ENCODE assay signal across 20 cellular contexts in the genomic region with DNA sequence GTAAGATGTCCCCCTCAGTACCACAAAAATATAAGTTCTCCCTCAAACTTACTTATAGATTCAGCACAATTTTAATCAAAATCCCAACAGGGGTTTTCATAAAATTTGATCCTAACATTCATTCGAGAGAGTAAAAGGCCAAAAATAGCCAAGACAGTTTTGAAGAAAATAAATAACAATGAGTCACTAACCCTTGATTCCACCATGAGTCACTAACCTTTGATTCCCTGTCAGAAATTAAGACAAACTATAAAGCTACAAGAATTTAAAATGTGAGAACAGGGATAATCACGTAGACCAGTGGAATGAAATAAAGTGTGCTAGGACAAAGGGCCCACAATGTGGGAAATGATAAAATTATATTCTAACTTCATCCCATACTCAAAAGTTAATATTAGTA.
DNase-seq lines count a peak whose midpoint lies in the region; ATAC-seq and TF ChIP-seq lines count a peak whose summit lies in the region.
"Had no signal": no experiment of that assay in that cellular context is flagged by ENCODE, and none has a peak within 500 bp of the region (broad histone marks: within the 10 kb centered on the region; RNA-seq: fewer than 3 reads in every experiment).

No MANE protein-coding gene starts in this region.

- H3K9me3 Mint-ChIP-seq in neural progenitor cell = no peaks in the 10 kb centered on the region

- H3K79me2 ChIP-seq in GM23248 (ENCODE audit: insufficient read depth) (no peaks in the 10 kb centered on the region), fibroblast of lung (ENCODE audit: control insufficient read depth, insufficient read depth, low read length) (no peaks in the 10 kb centered on the region), neural progenitor cell (ENCODE audit: low read depth) (no peaks in the 10 kb centered on the region)

- H3K36me3 ChIP-seq in GM23248 (ENCODE audit: low read depth) (no peaks in the 10 kb centered on the region), fibroblast of lung (ENCODE audit: control insufficient read depth, insufficient read depth, low read length) (no peaks in the 10 kb centered on the region), skeletal muscle satellite cell (ENCODE audit: insufficient read depth, low read length) (no peaks in the 10 kb centered on the region), neural progenitor cell (no peaks in the 10 kb centered on the region)
- H3K36me3 ChIP-seq: gastrocnemius medialis, pancreas, thyroid gland had no signal

- H3K4me2 ChIP-seq in GM23248 (ENCODE audit: unreplicated experiment) = no peak overlapping the region
- no peak overlapping the region for H3K4me2 ChIP-seq in fibroblast of lung (ENCODE audit: extremely low read depth, insufficient read depth, low read length)
- H3K4me2 ChIP-seq in skeletal muscle satellite cell (ENCODE audit: low read length) = peak overlapping the region; percentile 21
- H3K4me2 ChIP-seq in neural progenitor cell = no peak overlapping the region

- no peak for ATAC-seq in left lobe of liver
- ATAC-seq in HG02798 (IDR thresholded peaks at IDR 0.05; ENCODE audit: poor library complexity, unreplicated experiment) = no peak
- ATAC-seq: gastrocnemius medialis, pancreas had no signal

- TF ChIP-seq CTCF in fibroblast of lung (conservative IDR thresholded peaks at IDR 0.05 in 1 of 2, IDR thresholded peaks at IDR 0.05 in 1 of 2; ENCODE audit: low read depth in 1 of 2, low read length in 2 of 2) (no peak), neural progenitor cell (IDR thresholded peaks at IDR 0.05) (no peak)

- no peaks in the 10 kb centered on the region for H3K27me3 ChIP-seq in GM23248 (replicated peaks; ENCODE audit: insufficient read depth)
- H3K27me3 ChIP-seq in fibroblast of lung (ENCODE audit: control insufficient read depth, insufficient read depth, low read length) = no peaks in the 10 kb centered on the region
- no peaks in the 10 kb centered on the region for H3K27me3 ChIP-seq in skeletal muscle satellite cell (ENCODE audit: control insufficient read depth, insufficient read depth, low read length)
- no peaks in the 10 kb centered on the region for H3K27me3 ChIP-seq in neural progenitor cell
- H3K27me3 ChIP-seq: gastrocnemius medialis, pancreas, thyroid gland had no signal

- H3K27ac ChIP-seq in GM23248 (no peak overlapping the region), fibroblast of lung (ENCODE audit: insufficient read depth, low read length) (no peak overlapping the region), neural progenitor cell (no peak overlapping the region)
- H3K27ac ChIP-seq: gastrocnemius medialis, pancreas, thyroid gland had no signal

- peaks cover 46% of the 10 kb centered on the region for H3K4me1 ChIP-seq in GM23248 (ENCODE audit: insufficient read depth)
- peaks cover 2% of the 10 kb centered on the region for H3K4me1 ChIP-seq in fibroblast of lung (ENCODE audit: control insufficient read depth, extremely low read depth, insufficient read depth, low read length)
- peaks cover 31% of the 10 kb centered on the region for H3K4me1 ChIP-seq in skeletal muscle satellite cell (ENCODE audit: control insufficient read depth, insufficient read depth, low read length)
- peaks cover 28% of the 10 kb centered on the region for H3K4me1 ChIP-seq in neural progenitor cell
- H3K4me1 ChIP-seq: gastrocnemius medialis, pancreas, thyroid gland had no signal

- no peaks in the 10 kb centered on the region for H3K9me3 ChIP-seq in GM23248 (ENCODE audit: low read depth)
- H3K9me3 ChIP-seq in fibroblast of lung (ENCODE audit: control insufficient read depth, insufficient read depth, low read depth, low read length) = no peaks in the 10 kb centered on the region
- H3K9me3 ChIP-seq in skeletal muscle satellite cell (replicated peaks; ENCODE audit: low read length) = no peaks in the 10 kb centered on the region
- no peaks in the 10 kb centered on the region for H3K9me3 ChIP-seq in neural progenitor cell (ENCODE audit: low read depth)
- H3K9me3 ChIP-seq: gastrocnemius medialis, pancreas, thyroid gland had no signal

- no peak overlapping the region for H3K27ac Mint-ChIP-seq in neural progenitor cell
- H3K27ac Mint-ChIP-seq: activated naive CD8-positive, alpha-beta T cell; CD14-positive monocyte had no signal

- 5% methylated on average over 2 of the region's 2 CpGs for WGBS in GM23248 (ENCODE audit: low coverage in 1 of 2, low lambda C conversion rate in 2 of 2, missing lambda C conversion rate in 2 of 2), 2 experiments

- H3K9me2 ChIP-seq in GM23248 (ENCODE audit: insufficient read depth) = no peaks in the 10 kb centered on the region

- H3K27me3 Mint-ChIP-seq in neural progenitor cell (ENCODE audit: insufficient read depth, low read depth) = no peaks in the 10 kb centered on the region

- DNase-seq in GM23248 (peak; percentile 72), RPMI7951 (ENCODE audit: low read depth) (peak; percentile 63), fibroblast of lung (ENCODE audit: low read depth in 2 of 2) (peak; percentile 63 to 76), left lobe of liver (ENCODE audit: low spot score) (no peak), neural progenitor cell (ENCODE audit: low spot score) (no peak)
- DNase-seq: activated CD4-positive, alpha-beta T cell treated with anti-CD3 and anti-CD28 coated beads, Interleukin-2, amount 50 U/mL, for 1 hour; activated T-cell treated with anti-CD3 and anti-CD28 coated beads, Interleukin-2, amount 50 U/mL, for 1 hour; effector CD8-positive, alpha-beta T cell; gastrocnemius medialis; MM.1S; NCI-H2029 treated with DMSO at 0.1 percent for 48 hours; NCI-H526 treated with DMSO at 0.1 percent for 48 hours; pancreas; small intestine; thyroid gland had no signal

- peaks cover 24% of the 10 kb centered on the region for H3K4me1 Mint-ChIP-seq in neural progenitor cell
- H3K4me1 Mint-ChIP-seq: CD14-positive monocyte; central memory CD8-positive, alpha-beta T cell had no signal

- peaks cover 31% of the 10 kb centered on the region for H3F3A ChIP-seq in GM23248 (ENCODE audit: insufficient read depth)
- H3F3A ChIP-seq in neural progenitor cell (ENCODE audit: low read depth) = peaks cover 20% of the 10 kb centered on the region

- H2AFZ ChIP-seq in GM23248 = no peak overlapping the region
- no peak overlapping the region for H2AFZ ChIP-seq in fibroblast of lung (ENCODE audit: low read length)
- H2AFZ ChIP-seq in neural progenitor cell (replicated peaks) = no peak overlapping the region

- in situ Hi-C loops in GM23248 (cut with MboI) = no loop called here

- H3K9ac ChIP-seq in GM23248 (no peak overlapping the region), fibroblast of lung (ENCODE audit: insufficient read depth, low read length) (no peak overlapping the region), skeletal muscle satellite cell (ENCODE audit: low read depth, low read length) (no peak overlapping the region), neural progenitor cell (no peak overlapping the region)

- no peaks in the 10 kb centered on the region for H3K36me3 Mint-ChIP-seq in neural progenitor cell
- H3K36me3 Mint-ChIP-seq: activated naive CD8-positive, alpha-beta T cell; CD14-positive monocyte had no signal

- H3K4me3 Mint-ChIP-seq in neural progenitor cell = no peak overlapping the region
- H3K4me3 Mint-ChIP-seq: activated naive CD8-positive, alpha-beta T cell; CD14-positive monocyte; central memory CD8-positive, alpha-beta T cell had no signal

- no peaks in the 10 kb centered on the region for H4K20me1 ChIP-seq in GM23248 (ENCODE audit: insufficient read depth)
- no peaks in the 10 kb centered on the region for H4K20me1 ChIP-seq in fibroblast of lung (ENCODE audit: control insufficient read depth, extremely low read depth, insufficient read depth, low read length)
- H4K20me1 ChIP-seq in neural progenitor cell (ENCODE audit: low read depth) = no peaks in the 10 kb centered on the region

- H3K4me3 ChIP-seq in GM23248 = no peak overlapping the region
- no peak overlapping the region for H3K4me3 ChIP-seq in fibroblast of lung (replicated peaks in 1 of 4; ENCODE audit: control extremely low read depth in 1 of 4, insufficient read depth in 1 of 4, low read depth in 3 of 4, low read length in 4 of 4)
- H3K4me3 ChIP-seq in skeletal muscle satellite cell (ENCODE audit: low read length) = no peak overlapping the region
- H3K4me3 ChIP-seq in neural progenitor cell = no peak overlapping the region
- H3K4me3 ChIP-seq: gastrocnemius medialis, pancreas, thyroid gland had no signal

Comparison
In these comparisons a context has a peak if more than half of its experiments do, and no peak if none do; other contexts are left out.
1. DNase-seq: peak in GM23248 (single experiment), RPMI7951 (single experiment) and fibroblast of lung (2 of 2); none in left lobe of liver (single experiment) and neural progenitor cell (single experiment).